In the genomic region with DNA sequence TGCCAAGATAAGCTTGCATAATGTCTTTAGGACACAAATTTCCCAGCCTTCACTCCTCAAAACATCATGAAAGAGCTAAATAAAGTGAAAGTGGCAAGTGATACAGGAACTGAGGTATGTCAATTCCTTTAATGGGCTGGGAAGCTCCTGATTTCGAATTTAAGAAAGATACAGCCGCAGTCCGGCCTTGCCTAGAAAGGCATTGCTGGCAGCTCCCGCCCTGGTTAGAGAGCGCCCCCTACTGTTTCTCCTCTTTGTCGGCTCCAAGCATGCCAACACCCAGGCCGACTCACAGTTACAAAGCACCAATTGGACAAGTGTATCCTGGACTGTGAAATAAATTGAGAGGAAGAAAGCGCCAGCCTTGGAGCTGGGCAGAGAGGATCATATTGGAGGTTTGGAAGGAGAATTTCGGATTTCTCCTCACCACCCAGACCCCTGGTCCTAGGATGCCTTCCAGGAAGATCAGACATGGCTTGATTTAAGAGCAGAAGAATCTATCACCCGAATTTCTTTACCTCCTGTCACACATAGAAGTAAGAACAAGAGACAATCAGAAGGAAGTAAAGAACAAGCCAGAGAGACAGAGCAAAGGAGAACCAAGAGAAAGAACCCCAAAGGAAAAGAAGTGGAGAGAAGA, we compare ENCODE assay signal across 8 cellular contexts.
DNase-seq lines count a peak whose midpoint lies in the region; ATAC-seq and TF ChIP-seq lines count a peak whose summit lies in the region.

No MANE protein-coding gene starts in this region.

- no peaks in the 10 kb centered on the region for H3K79me2 ChIP-seq in fibroblast of lung (ENCODE audit: control insufficient read depth, insufficient read depth, low read length)
- H3K79me2 ChIP-seq in neural cell (replicated peaks; ENCODE audit: insufficient read depth, low read length), result no peaks in the 10 kb centered on the region

- H3K9me3 ChIP-seq in Panc1 (ENCODE audit: control insufficient read depth, insufficient read depth, low read depth, low read length) (no peaks in the 10 kb centered on the region), fibroblast of lung (ENCODE audit: control insufficient read depth, insufficient read depth, low read depth, low read length) (no peaks in the 10 kb centered on the region), neural cell (ENCODE audit: low read length) (no peaks in the 10 kb centered on the region)

- ATAC-seq in GM21825 (IDR thresholded peaks at IDR 0.05; ENCODE audit: unreplicated experiment) (peak; percentile 70), Panc1 (peak; percentile 96)

- TF ChIP-seq RAD21 in neural cell (conservative IDR thresholded peaks at IDR 0.05), result peak; percentile 82

- POLR2A ChIA-PET in Panc1 (lab: Charles Lee), result no interaction called here

- H4K20me1 ChIP-seq in fibroblast of lung (ENCODE audit: control insufficient read depth, extremely low read depth, insufficient read depth, low read length) (no peaks in the 10 kb centered on the region), neural cell (ENCODE audit: insufficient read depth) (no peaks in the 10 kb centered on the region)

- H3K27ac ChIP-seq in Panc1 (ENCODE audit: low read length), result no peak overlapping the region
- H3K27ac ChIP-seq in fibroblast of lung (ENCODE audit: insufficient read depth, low read length), result no peak overlapping the region
- H3K27ac ChIP-seq in neural cell (ENCODE audit: low read length), result no peak overlapping the region

- no peaks in the 10 kb centered on the region for H3F3A ChIP-seq in neural cell (ENCODE audit: insufficient read depth, low read length, poor library complexity, severe bottlenecking)

- H3K27me3 ChIP-seq in Panc1 (ENCODE audit: control insufficient read depth, insufficient read depth, low read length), result peaks cover 43% of the 10 kb centered on the region
- H3K27me3 ChIP-seq in fibroblast of lung (ENCODE audit: control insufficient read depth, insufficient read depth, low read length), result no peaks in the 10 kb centered on the region
- no peaks in the 10 kb centered on the region for H3K27me3 ChIP-seq in neural cell (ENCODE audit: insufficient read depth, low read depth, low read length)

- intact Hi-C loops in Panc1 (cut with micrococcal nuclease; ENCODE audit: unreplicated experiment), result loop anchor here (2.0 kb wide), 1 partner anchor 555 kb away; no protein-coding TSS in a partner anchor

- H3K4me2 ChIP-seq in fibroblast of lung (ENCODE audit: extremely low read depth, insufficient read depth, low read length), result no peak overlapping the region
- no peak overlapping the region for H3K4me2 ChIP-seq in neural cell (ENCODE audit: low read length)

- no TSS peak for BruUV-seq in Panc1 (replicated peaks; lab: Mats Ljungman, UMichigan)

- TF ChIP-seq CTCF in Panc1 (IDR thresholded peaks at IDR 0.05) (peak; percentile 97), fibroblast of lung (conservative IDR thresholded peaks at IDR 0.05 in 1 of 2, IDR thresholded peaks at IDR 0.05 in 1 of 2; ENCODE audit: low read depth in 1 of 2, low read length in 2 of 2) (peak; percentile 94 to 95), neural cell (IDR thresholded peaks at IDR 0.05; ENCODE audit: poor library complexity, severe bottlenecking) (peak; percentile 79)

- H3K4me3 ChIP-seq in Panc1 (ENCODE audit: low read depth in 2 of 2, low read length in 2 of 2) (no peak overlapping the region), fibroblast of lung (replicated peaks in 1 of 4; ENCODE audit: control extremely low read depth in 1 of 4, insufficient read depth in 1 of 4, low read depth in 3 of 4, low read length in 4 of 4) (no peak overlapping the region), neural cell (ENCODE audit: low read length) (no peak overlapping the region)

- no peaks in the 10 kb centered on the region for H3K9me2 ChIP-seq in neural cell (ENCODE audit: insufficient read depth, low read length)

- H3K9ac ChIP-seq in fibroblast of lung (ENCODE audit: insufficient read depth, low read length) (no peak overlapping the region), neural cell (ENCODE audit: low read length) (no peak overlapping the region)

- CTCF ChIA-PET in Panc1 (lab: Charles Lee), result interaction anchor here (0.6 to 1.3 kb wide), 7 partner anchors 56 to 775 kb away, joined by 3 to 9 read pairs (median 4); no protein-coding TSS in a partner anchor

- in situ Hi-C loops in Panc1 (cut with HindIII; ENCODE audit: low pct_unique_long_range_greater_than_20kb, low sequenced_read_pairs), result no loop called here

- no peak for TF ChIP-seq EP300 in neural cell (conservative IDR thresholded peaks at IDR 0.05; ENCODE audit: poor library complexity, severe bottlenecking)

- H3K36me3 ChIP-seq in Panc1 (ENCODE audit: control insufficient read depth, insufficient read depth, low read length) (no peaks in the 10 kb centered on the region), fibroblast of lung (ENCODE audit: control insufficient read depth, insufficient read depth, low read length) (no peaks in the 10 kb centered on the region), neural cell (ENCODE audit: insufficient read depth, low read length) (no peaks in the 10 kb centered on the region)

- H2AFZ ChIP-seq in fibroblast of lung (ENCODE audit: low read length) (no peak overlapping the region), neural cell (ENCODE audit: low read depth, low read length) (no peak overlapping the region)

- DNase-seq in DMS79 treated with DMSO at 0.1 percent for 48 hours (lab: John Stamatoyannopoulos, UW), result peak; percentile 97
- DNase-seq in Kasumi-1 (lab: John Stamatoyannopoulos, UW), result peak; percentile 86 to 91
- peak; percentile 61 for DNase-seq in Panc1 (ENCODE audit: low read depth, low spot score)
- peak; percentile 84 to 88 for DNase-seq in activated T-cell treated with anti-CD3 and anti-CD28 coated beads, Interleukin-2, amount 50 U/mL, for 48 hours
- DNase-seq in fibroblast of lung (ENCODE audit: low read depth in 2 of 2), result peak; percentile 80 to 91
- peak; percentile 77 for DNase-seq in stimulated activated naive CD4-positive, alpha-beta T cell treated with Interleukin-2 at 50 U/mL for 16 hours (lab: John Stamatoyannopoulos, UW)

- H3K4me1 ChIP-seq in Panc1 (ENCODE audit: control insufficient read depth, insufficient read depth, low read length), result no peaks in the 10 kb centered on the region; the same call in 1 of the 2 replicates
- peaks cover 2% of the 10 kb centered on the region for H3K4me1 ChIP-seq in fibroblast of lung (ENCODE audit: control insufficient read depth, extremely low read depth, insufficient read depth, low read length)

TF ChIP-seq in neural cell, 6 proteins besides CTCF, POLR2A, EP300 and RAD21:
- TF ChIP-seq TAF1 (IDR thresholded peaks at IDR 0.05; ENCODE audit: low read depth) (no peak), SMC3 (conservative IDR thresholded peaks at IDR 0.05; ENCODE audit: poor library complexity) (peak; percentile 83)
